Comparison of ENCODE assay signal across 8 cellular contexts in the genomic region with DNA sequence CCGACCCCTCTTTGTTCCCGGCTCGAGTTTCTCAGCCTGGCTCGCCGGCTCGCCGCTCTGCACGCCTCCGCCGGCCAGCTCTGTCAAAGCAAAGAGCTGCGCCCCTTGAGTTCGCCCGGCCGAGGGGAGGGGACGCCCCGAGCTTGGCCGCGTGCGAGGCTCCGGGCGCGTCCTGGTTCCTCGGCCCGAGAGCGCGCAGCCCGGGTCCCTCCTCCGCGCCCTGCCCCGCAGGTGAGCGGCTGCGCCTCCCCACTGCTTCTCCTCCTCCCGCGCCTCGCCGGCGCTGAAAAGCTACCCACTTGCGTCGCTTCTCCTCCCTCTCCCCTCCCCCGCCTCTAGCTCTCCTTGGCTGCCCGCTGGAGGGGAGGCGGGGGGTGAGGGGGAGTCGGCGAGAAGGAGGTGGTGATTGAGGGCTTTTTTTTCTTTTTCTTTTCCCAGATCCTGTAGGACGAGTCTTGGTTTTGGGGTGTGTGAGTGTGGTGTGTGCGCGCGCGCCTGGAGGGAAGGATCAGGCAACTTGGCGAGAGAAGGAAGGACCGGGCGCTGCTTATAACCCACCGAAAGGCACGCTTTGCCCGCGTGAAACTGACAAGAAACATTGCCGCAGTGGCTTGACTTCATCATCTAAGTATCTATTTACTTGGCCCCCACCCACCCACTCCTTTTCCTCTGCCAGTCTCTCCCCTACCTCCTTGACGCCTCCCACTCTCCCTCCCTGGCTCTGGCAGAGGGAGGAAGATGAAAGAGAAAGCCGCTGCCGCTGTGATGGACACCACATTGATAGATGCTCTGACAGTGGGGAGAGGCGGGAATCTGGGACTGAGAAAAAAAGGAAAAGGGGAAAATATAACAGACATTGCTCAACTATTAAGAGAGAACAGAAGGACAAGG. TPM values are rescaled to one million over a fixed set of nuclear protein-coding genes. Genes with fewer than 3 reads are reported as not detected.
A peak's percentile ranks its signal among the peaks of the same experiment; 100 is the strongest.
DNase-seq lines count a peak whose midpoint lies in the region; ATAC-seq and TF ChIP-seq lines count a peak whose summit lies in the region.

A gene (minus strand): TSS at position 261 of the 891 bp plus-strand sequence. CDS start 1,165 bp downstream, outside the sequence.

- H3K27ac ChIP-seq in OCI-LY1 (ENCODE audit: low read depth, low read length, poor library complexity, severe bottlenecking) (peak within 1 kb of the TSS; percentile 94), parathyroid adenoma (no peak within 1 kb of the TSS)

- H4K20me1 ChIP-seq in OCI-LY1 (ENCODE audit: insufficient read depth, low read length): no peaks in the 10 kb centered on the region

- H3K4me3 Mint-ChIP-seq in activated T-cell treated with anti-CD3 and anti-CD28 coated beads, Interleukin-2, amount 50 U/mL, for 72 hours: peak within 1 kb of the TSS; percentile 100

- peaks cover 34% of the 10 kb centered on the region; the same call in 1 of the 2 replicates for H3K36me3 ChIP-seq in OCI-LY1 (ENCODE audit: insufficient read depth, low read length)
- no peaks in the 10 kb centered on the region for H3K36me3 ChIP-seq in parathyroid adenoma (ENCODE audit: control insufficient read depth, insufficient read depth, low read length)

- peaks cover 8% of the 10 kb centered on the region for H3K27me3 Mint-ChIP-seq in activated T-cell treated with anti-CD3 and anti-CD28 coated beads, Interleukin-2, amount 50 U/mL, for 72 hours (ENCODE audit: low read depth)

- peak within 1 kb of the TSS; percentile 61 for H3K4me3 ChIP-seq in GM12865 (ENCODE audit: low read depth, low read length)
- peak within 1 kb of the TSS; percentile 99 for H3K4me3 ChIP-seq in OCI-LY1 (ENCODE audit: low read depth, low read length, poor library complexity, severe bottlenecking)
- peak within 1 kb of the TSS; percentile 64 to 74 for H3K4me3 ChIP-seq in foreskin fibroblast (ENCODE audit: low read depth in 1 of 2, low read length in 2 of 2)
- H3K4me3 ChIP-seq in parathyroid adenoma (ENCODE audit: low read depth, low read length): peak within 1 kb of the TSS; percentile 56

- TF ChIP-seq CTCF in GM12865 (IDR thresholded peaks at IDR 0.05; ENCODE audit: insufficient read depth, low read depth, low read length, missing control alignments): no peak
- TF ChIP-seq CTCF in OCI-LY1 (IDR thresholded peaks at IDR 0.05; ENCODE audit: low read length): no peak
- TF ChIP-seq CTCF in foreskin fibroblast (IDR thresholded peaks at IDR 0.05; ENCODE audit: low read depth, low read length): no peak
- no peak for TF ChIP-seq CTCF in parathyroid adenoma (IDR thresholded peaks at IDR 0.05)

- peak within 1 kb of the TSS; percentile 79 for H3K4me2 ChIP-seq in OCI-LY1 (ENCODE audit: low read length)
- H3K4me2 ChIP-seq in parathyroid adenoma (ENCODE audit: low read length): peak within 1 kb of the TSS; percentile 83

- peak; percentile 30 for ATAC-seq in HG02943 (IDR thresholded peaks at IDR 0.05; ENCODE audit: low read depth, unreplicated experiment)
- ATAC-seq in activated T-cell treated with anti-CD3 and anti-CD28 coated beads, Interleukin-2, amount 50 U/mL, for 72 hours (replicated peaks in 1 of 2): peak; percentile 52 to 54

- H3F3A ChIP-seq in OCI-LY1 (ENCODE audit: insufficient read depth, low read length): no peaks in the 10 kb centered on the region

- peaks cover 36% of the 10 kb centered on the region for H3K79me2 ChIP-seq in OCI-LY1 (ENCODE audit: insufficient read depth, low read length)
- no peaks in the 10 kb centered on the region for H3K79me2 ChIP-seq in parathyroid adenoma

- H3K9me3 ChIP-seq in OCI-LY1 (ENCODE audit: low read length) (no peaks in the 10 kb centered on the region), parathyroid adenoma (ENCODE audit: control insufficient read depth, low read length) (no peaks in the 10 kb centered on the region)

- peaks cover 10 to 15% of the 10 kb centered on the region in 2 donors for H3K36me3 Mint-ChIP-seq in activated T-cell treated with anti-CD3 and anti-CD28 coated beads, Interleukin-2, amount 50 U/mL, for 72 hours (ENCODE audit: insufficient read depth in 2 of 2)

- H3K27ac Mint-ChIP-seq in activated T-cell treated with anti-CD3 and anti-CD28 coated beads, Interleukin-2, amount 50 U/mL, for 72 hours: peak within 1 kb of the TSS; percentile 96

- H3K9ac ChIP-seq in OCI-LY1 (ENCODE audit: low read length): peak within 1 kb of the TSS; percentile 100
- no peak within 1 kb of the TSS for H3K9ac ChIP-seq in parathyroid adenoma

- H3K9me2 ChIP-seq in OCI-LY1 (ENCODE audit: low read depth, low read length): no peaks in the 10 kb centered on the region

- H3K27me3 ChIP-seq in OCI-LY1 (ENCODE audit: insufficient read depth, low read length): no peaks in the 10 kb centered on the region
- H3K27me3 ChIP-seq in parathyroid adenoma (ENCODE audit: control insufficient read depth, insufficient read depth, low read length): peaks cover 10% of the 10 kb centered on the region

- H3K4me1 Mint-ChIP-seq in activated T-cell treated with anti-CD3 and anti-CD28 coated beads, Interleukin-2, amount 50 U/mL, for 72 hours (ENCODE audit: low read depth): peaks cover 51% of the 10 kb centered on the region

- DNase-seq in GM12865 (ENCODE audit: low read depth) (peak; percentile 85), foreskin fibroblast (peak; percentile 31 to 69), GM19240 (ENCODE audit: insufficient read length, low spot score) (no peak), anterior cingulate cortex (lab: John Stamatoyannopoulos, UW) (no peak)
- peak; percentile 83 for DNase-seq in activated T-cell treated with anti-CD3 and anti-CD28 coated beads, Interleukin-2, amount 50 U/mL, for 72 hours

- H3K9me3 Mint-ChIP-seq in activated T-cell treated with anti-CD3 and anti-CD28 coated beads, Interleukin-2, amount 50 U/mL, for 72 hours: no peaks in the 10 kb centered on the region

- H2AFZ ChIP-seq in OCI-LY1 (ENCODE audit: low read length): no peak within 1 kb of the TSS
- H2AFZ ChIP-seq in parathyroid adenoma: peak within 1 kb of the TSS; percentile 78

- H3K4me1 ChIP-seq in OCI-LY1 (ENCODE audit: insufficient read depth, low read length, severe bottlenecking) (peaks cover 32% of the 10 kb centered on the region), parathyroid adenoma (no peaks in the 10 kb centered on the region)

RNA-seq across cellular contexts. Expression of the gene that starts here (rescaled TPM):
- total RNA-seq in activated T-cell treated with anti-CD3 and anti-CD28 coated beads, Interleukin-2, amount 50 U/mL, for 72 hours: 100 to 1,000 TPM; 130 to 175 TPM

Comparison
In these comparisons a context has a peak if more than half of its experiments do, and no peak if none do; other contexts are left out.
1. DNase-seq: peak in GM12865 (single experiment), activated T-cell treated with anti-CD3 and anti-CD28 coated beads, Interleukin-2, amount 50 U/mL, for 72 hours (2 of 2) and foreskin fibroblast (2 of 2); none in GM19240 (single experiment) and anterior cingulate cortex (0 of 58).
2. Peak in every context shown above with its lines, with median percentiles within 50 percentile points of each other: H3K4me3 ChIP-seq.